Comparison of ENCODE assay signal across 12 cellular contexts in the genomic region with DNA sequence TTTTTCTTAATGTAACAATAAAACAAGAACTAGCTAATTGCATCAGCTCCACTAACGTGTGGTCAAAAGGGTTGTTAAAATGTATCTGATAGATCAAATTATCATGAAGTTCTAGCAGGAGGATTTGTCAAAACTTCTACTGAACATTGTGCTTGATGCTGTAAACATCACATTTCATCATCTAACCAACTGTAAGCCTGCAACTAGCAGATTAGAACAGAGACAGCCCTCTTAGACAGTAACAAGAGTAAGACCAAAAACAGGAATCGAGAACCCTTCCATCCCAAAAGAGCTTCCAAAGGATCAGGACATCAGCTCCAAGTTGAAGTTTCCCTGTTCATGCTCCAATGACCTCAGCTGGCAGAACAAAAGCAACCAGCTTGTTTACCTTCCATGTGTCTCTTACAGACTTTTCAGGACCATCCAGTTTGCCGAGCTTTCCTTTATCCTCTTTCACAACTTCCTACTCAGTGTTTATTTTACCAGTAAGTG. TPM values are rescaled to one million over a fixed set of nuclear protein-coding genes. Genes with fewer than 3 reads are reported as not detected.
A peak's percentile ranks its signal among the peaks of the same experiment; 100 is the strongest.
DNase-seq lines count a peak whose midpoint lies in the region; ATAC-seq, FAIRE-seq and TF ChIP-seq lines count a peak whose summit lies in the region.
"Had no signal": no experiment of that assay in that cellular context is flagged by ENCODE, and none has a peak within 500 bp of the region (broad histone marks: within the 10 kb centered on the region; RNA-seq: fewer than 3 reads in every experiment).

No MANE protein-coding gene starts in this region.

- H3K9me3 Mint-ChIP-seq in activated T-helper 17 cell treated with anti-CD3 and anti-CD28 coated beads, Interleukin-2, amount 50 U/mL, for 72 hours, result no peaks in the 10 kb centered on the region

- H3K27ac ChIP-seq in pancreas, result peak overlapping the region in 1 of 4 donors; percentile 7
- no peak overlapping the region for H3K27ac ChIP-seq in foreskin keratinocyte
- H3K27ac ChIP-seq: adrenal gland had no signal

- H3K27me3 ChIP-seq in pancreas (no peaks in the 10 kb centered on the region), foreskin keratinocyte (no peaks in the 10 kb centered on the region)
- H3K27me3 ChIP-seq: adrenal gland had no signal

- H3K36me3 Mint-ChIP-seq in activated T-helper 17 cell treated with anti-CD3 and anti-CD28 coated beads, Interleukin-2, amount 50 U/mL, for 72 hours (ENCODE audit: low read depth), result peaks cover 20% of the 10 kb centered on the region

- peak; percentile 22 for DNase-seq in HPDE6-E6E7 (ENCODE audit: extremely low spot score)
- DNase-seq in NCI-H2107 treated with DMSO at 0.1 percent for 48 hours (lab: John Stamatoyannopoulos, UW; ENCODE audit: unreplicated experiment), result peak; percentile 91
- DNase-seq in pancreas, result peak in 1 of 6 donors; percentile 37
- no peak for DNase-seq in RPMI8226
- no peak for DNase-seq in COLO829 (ENCODE audit: low spot score)
- DNase-seq in foreskin keratinocyte, result no peak
- DNase-seq: adrenal gland, DND-41, naive B cell, NCI-H2227 treated with DMSO at 0.1 percent for 48 hours had no signal

- TF ChIP-seq CTCF in pancreas (IDR thresholded peaks at IDR 0.05), result no peak
- TF ChIP-seq CTCF in foreskin keratinocyte (conservative IDR thresholded peaks at IDR 0.05), result no peak

- H3K4me1 ChIP-seq in pancreas (peaks cover 0 to 14% (median 11%) of the 10 kb centered on the region in 3 donors), foreskin keratinocyte (no peaks in the 10 kb centered on the region)
- H3K4me1 ChIP-seq: adrenal gland had no signal

- no peaks in the 10 kb centered on the region for H3K27me3 Mint-ChIP-seq in activated T-helper 17 cell treated with anti-CD3 and anti-CD28 coated beads, Interleukin-2, amount 50 U/mL, for 72 hours
- H3K27me3 Mint-ChIP-seq: naive B cell had no signal

- no peak overlapping the region for H3K4me3 ChIP-seq in pancreas
- H3K4me3 ChIP-seq: adrenal gland had no signal

- no peak for ATAC-seq in activated T-helper 17 cell treated with anti-CD3 and anti-CD28 coated beads, Interleukin-2, amount 50 U/mL, for 72 hours (replicated peaks)
- ATAC-seq in pancreas (peak; percentile 57 to 86 (median 78)), foreskin keratinocyte (no peak)

- no peaks in the 10 kb centered on the region for H3K9me3 ChIP-seq in pancreas
- H3K9me3 ChIP-seq: adrenal gland had no signal

- 26 to 30% methylated on average over 3 of the region's 3 CpGs for WGBS in pancreas, 2 donors

- H3K27ac Mint-ChIP-seq in activated T-helper 17 cell treated with anti-CD3 and anti-CD28 coated beads, Interleukin-2, amount 50 U/mL, for 72 hours, result peak overlapping the region; percentile 45
- H3K27ac Mint-ChIP-seq: naive B cell had no signal

- peaks cover 14% of the 10 kb centered on the region for H3K4me1 Mint-ChIP-seq in activated T-helper 17 cell treated with anti-CD3 and anti-CD28 coated beads, Interleukin-2, amount 50 U/mL, for 72 hours
- H3K4me1 Mint-ChIP-seq: naive B cell had no signal

- no peak for FAIRE-seq in pancreas (lab: Jason Lieb, UNC)
- FAIRE-seq: endometrium had no signal

- intact Hi-C loops in pancreas (cut with DNase I), result no loop called here

- no peak overlapping the region for H3K4me3 Mint-ChIP-seq in activated T-helper 17 cell treated with anti-CD3 and anti-CD28 coated beads, Interleukin-2, amount 50 U/mL, for 72 hours
- H3K4me3 Mint-ChIP-seq: naive B cell had no signal

- H3K36me3 ChIP-seq in pancreas, result no peaks in the 10 kb centered on the region
- H3K36me3 ChIP-seq: adrenal gland had no signal

RNA-seq across cellular contexts. Expression of gene NIBAN1, which starts 44.6 kb away (rescaled TPM):
- total RNA-seq in activated T-helper 17 cell treated with anti-CD3 and anti-CD28 coated beads, Interleukin-2, amount 50 U/mL, for 72 hours, result 10 to 100 TPM; 23.7 to 58.8 TPM
- total RNA-seq in pancreas (10 to 100 TPM; 43.5 to 75.2 (median 57.8) TPM), foreskin keratinocyte (22.6 and 28.2 TPM in 2 replicates)
- polyA plus RNA-seq in pancreas (10 to 100 TPM in 1 of 2 donors, 1 to 10 TPM in 1; 5.7 to 15.5 TPM), foreskin keratinocyte (4.4 and 6.7 TPM in 2 replicates)

Comparison
In these comparisons a context has a peak if more than half of its experiments do, and no peak if none do; other contexts are left out.
1. DNase-seq: peak in HPDE6-E6E7 (single experiment) and NCI-H2107 treated with DMSO at 0.1 percent for 48 hours (single experiment); none in RPMI8226 (single experiment), COLO829 (single experiment) and foreskin keratinocyte (0 of 2).
2. ATAC-seq: peak in pancreas (4 of 4); none in activated T-helper 17 cell treated with anti-CD3 and anti-CD28 coated beads, Interleukin-2, amount 50 U/mL, for 72 hours (single experiment) and foreskin keratinocyte (single experiment).